In the genomic region with DNA sequence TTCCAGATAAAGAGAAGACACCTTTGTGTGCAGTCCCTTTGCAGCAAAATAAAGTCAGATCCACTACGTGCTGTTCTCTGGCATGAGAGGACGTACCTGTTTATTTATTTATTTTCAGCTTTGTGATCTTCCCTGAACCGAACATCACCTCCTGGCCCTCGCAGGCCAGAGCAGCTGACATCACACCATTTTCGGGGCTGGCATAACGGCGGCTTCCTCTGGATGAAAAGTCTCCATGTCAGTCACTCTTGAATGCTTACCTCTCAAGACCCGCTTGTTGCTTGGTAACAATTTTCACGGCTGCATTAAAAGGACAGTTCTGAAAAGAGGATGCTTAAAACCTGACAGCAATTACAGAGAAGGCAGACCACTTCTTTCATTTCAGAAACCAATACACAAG, we compare ENCODE assay signal across 26 cellular contexts.
"Had no signal": no experiment of that assay in that cellular context is flagged by ENCODE, and none has a peak within 500 bp of the region (broad histone marks: within the 10 kb centered on the region; RNA-seq: fewer than 3 reads in every experiment).

No MANE protein-coding gene starts in this region.

- DNase-seq: activated CD4-positive, alpha-beta memory T cell treated with anti-CD3 and anti-CD28 coated beads, Interleukin-2, amount 10 ng/mL, durations not matched to agents 7 days and 5 days; activated CD4-positive, alpha-beta T cell treated with anti-CD3 and anti-CD28 coated beads for 36 hours; activated CD4-positive, alpha-beta T cell treated with anti-CD3 and anti-CD28 coated beads, Interleukin-2, amount 50 U/mL, for 1 hour; activated CD4-positive, CD25-positive, alpha-beta regulatory T cell; activated naive CD4-positive, alpha-beta T cell treated with anti-CD3 and anti-CD28 coated beads, Interleukin-2, amount 50 U/mL, for 16 hours; activated naive CD8-positive, alpha-beta T cell treated with anti-CD3 and anti-CD28 coated beads, Interleukin-2, amount 10 ng/mL, durations not matched to agents 7 days and 5 days; activated T-cell treated with anti-CD3 and anti-CD28 coated beads for 4 hours; activated T-cell treated with anti-CD3 and anti-CD28 coated beads, Interleukin-2, amount 50 U/mL, for 48 hours; adrenal gland; anterior cingulate cortex; colonic mucosa; Karpas-422; MM.1S; NCI-H1694; NCI-H2081; NCI-H2171; NCI-H345; NCI-H510A; NCI-H526 treated with DMSO at 0.1 percent for 48 hours; Peyer's patch; Right ventricle myocardium superior; SJCRH30; SK-N-SH; T-helper 1 cell had no signal

- H3K9me2 ChIP-seq: SK-N-SH had no signal

- H3K27me3 ChIP-seq: adrenal gland, colonic mucosa, Peyer's patch had no signal

- H3K9me3 ChIP-seq: adrenal gland, colonic mucosa, SJCRH30, SK-N-SH had no signal

- H3K4me2 ChIP-seq: SK-N-SH had no signal

- H3K9ac ChIP-seq: SK-N-SH had no signal

- H3K36me3 ChIP-seq: adrenal gland, colonic mucosa, Peyer's patch, SJCRH30 had no signal

- H3K4me1 ChIP-seq: adrenal gland, colonic mucosa, Peyer's patch, SJCRH30 had no signal

- H3K27ac ChIP-seq: adrenal gland, colonic mucosa, Peyer's patch, RWPE1, SJCRH30, VCaP had no signal

- H3K4me3 ChIP-seq: adrenal gland, colonic mucosa, Peyer's patch, SJCRH30 had no signal
